Comparison of ENCODE assay signal across 11 cellular contexts in the genomic region with DNA sequence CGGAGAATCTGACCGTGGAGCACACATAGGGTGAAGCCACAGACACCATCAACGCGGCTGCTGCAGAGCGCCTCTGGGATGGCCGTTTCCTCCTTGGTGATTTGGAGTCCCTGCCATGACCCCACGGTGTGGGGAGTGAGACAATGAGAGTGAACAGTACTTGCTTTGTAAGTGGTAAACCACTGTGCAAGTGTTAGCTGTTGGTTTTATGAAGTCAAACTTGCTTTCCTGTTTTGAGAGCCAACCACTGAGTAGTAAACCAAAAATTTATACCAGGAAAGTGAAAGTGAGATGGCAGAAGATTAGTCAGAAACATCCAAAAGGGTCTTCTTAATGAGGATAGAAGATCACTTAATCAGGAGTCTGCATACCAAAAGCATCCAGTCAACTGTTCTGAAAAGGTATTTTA.
DNase-seq lines count a peak whose midpoint lies in the region; ATAC-seq and TF ChIP-seq lines count a peak whose summit lies in the region.
"Had no signal": no experiment of that assay in that cellular context is flagged by ENCODE, and none has a peak within 500 bp of the region (broad histone marks: within the 10 kb centered on the region; RNA-seq: fewer than 3 reads in every experiment).

No MANE protein-coding gene starts in this region.

- no peaks in the 10 kb centered on the region for H3K27me3 Mint-ChIP-seq in stimulated activated naive CD8-positive, alpha-beta T cell treated with anti-CD3 and anti-CD28 coated beads, Interleukin-15, amount 100 ng/mL, for 72 hours

- no peak for ATAC-seq in SK-N-SH treated with all-trans-retinoic acid at 6 μM for 48 hours
- peak; percentile 96 for ATAC-seq in stimulated activated naive CD8-positive, alpha-beta T cell treated with anti-CD3 and anti-CD28 coated beads, Interleukin-15, amount 100 ng/mL, for 72 hours
- no peak for ATAC-seq in HG03045 (IDR thresholded peaks at IDR 0.05; ENCODE audit: unreplicated experiment)
- ATAC-seq in GM19324 (IDR thresholded peaks at IDR 0.05; ENCODE audit: low FRiP score, unreplicated experiment) = no peak

- H3K27me3 ChIP-seq in effector memory CD4-positive, alpha-beta T cell (replicated peaks; ENCODE audit: control insufficient read depth, insufficient read depth, low read length, poor library complexity, severe bottlenecking) = no peaks in the 10 kb centered on the region
- H3K27me3 ChIP-seq: colonic mucosa had no signal

- H3K36me3 ChIP-seq in effector memory CD4-positive, alpha-beta T cell (ENCODE audit: control insufficient read depth, insufficient read depth, low read length) = no peaks in the 10 kb centered on the region
- H3K36me3 ChIP-seq: colonic mucosa had no signal

- peak overlapping the region; percentile 78 to 79 for H3K4me3 Mint-ChIP-seq in stimulated activated naive CD8-positive, alpha-beta T cell treated with anti-CD3 and anti-CD28 coated beads, Interleukin-15, amount 100 ng/mL, for 72 hours

- H3K27ac Mint-ChIP-seq in stimulated activated naive CD8-positive, alpha-beta T cell treated with anti-CD3 and anti-CD28 coated beads, Interleukin-15, amount 100 ng/mL, for 72 hours = peak overlapping the region; percentile 74 to 83

- DNase-seq in stimulated activated CD4-positive, alpha-beta T cell treated with anti-CD3 and anti-CD28 coated beads, Interleukin-12 subunit alpha, Interleukin-12 subunit beta, amount 100 ng/mL, for 48 hours (ENCODE audit: low read depth in 2 of 3, low spot score in 1 of 3) = peak; percentile 21 to 41 (median 26)
- no peak for DNase-seq in stimulated activated CD4-positive, alpha-beta T cell treated with anti-CD3 and anti-CD28 coated beads, Interleukin-4, amount 100 ng/mL, for 1 hour
- DNase-seq in effector memory CD4-positive, alpha-beta T cell = no peak
- peak; percentile 39 to 81 for DNase-seq in stimulated activated naive CD8-positive, alpha-beta T cell treated with anti-CD3 and anti-CD28 coated beads, Interleukin-15, amount 100 ng/mL, for 72 hours
- no peak for DNase-seq in NCI-H146 (lab: John Stamatoyannopoulos, UW)
- DNase-seq: colonic mucosa, T-helper 9 cell had no signal

- no peak overlapping the region for H3K27ac ChIP-seq in effector memory CD4-positive, alpha-beta T cell (ENCODE audit: insufficient read depth, low read length, poor library complexity, severe bottlenecking)
- H3K27ac ChIP-seq: C4-2B, colonic mucosa had no signal

- peaks cover 52% of the 10 kb centered on the region for H3K4me1 Mint-ChIP-seq in stimulated activated naive CD8-positive, alpha-beta T cell treated with anti-CD3 and anti-CD28 coated beads, Interleukin-15, amount 100 ng/mL, for 72 hours

- peak overlapping the region; percentile 1 for H3K4me3 ChIP-seq in effector memory CD4-positive, alpha-beta T cell (ENCODE audit: insufficient read depth, low read depth, low read length, poor library complexity, severe bottlenecking)
- H3K4me3 ChIP-seq: colonic mucosa had no signal

- H3K4me1 ChIP-seq in effector memory CD4-positive, alpha-beta T cell (ENCODE audit: control insufficient read depth, insufficient read depth, low read length, poor library complexity, severe bottlenecking) = peaks cover 7% of the 10 kb centered on the region

- no peaks in the 10 kb centered on the region for H3K9me3 ChIP-seq in effector memory CD4-positive, alpha-beta T cell (ENCODE audit: control insufficient read depth, low read length)
- H3K9me3 ChIP-seq: colonic mucosa had no signal

- H3K9me3 Mint-ChIP-seq in stimulated activated naive CD8-positive, alpha-beta T cell treated with anti-CD3 and anti-CD28 coated beads, Interleukin-15, amount 100 ng/mL, for 72 hours = no peaks in the 10 kb centered on the region

TF ChIP-seq in SK-N-SH treated with all-trans-retinoic acid at 6 μM for 48 hours, 23 proteins besides CTCF, POLR2A, EP300 and RAD21:
- TF ChIP-seq ESRRG (CRISPR knock-in tag; IDR thresholded peaks at IDR 0.05) (no peak), ISL1 (CRISPR knock-in tag; IDR thresholded peaks at IDR 0.05) (peak; percentile 69)

Comparison
In these comparisons a context has a peak if more than half of its experiments do, and no peak if none do; other contexts are left out.
1. DNase-seq: peak in stimulated activated CD4-positive, alpha-beta T cell treated with anti-CD3 and anti-CD28 coated beads, Interleukin-12 subunit alpha, Interleukin-12 subunit beta, amount 100 ng/mL, for 48 hours (3 of 3) and stimulated activated naive CD8-positive, alpha-beta T cell treated with anti-CD3 and anti-CD28 coated beads, Interleukin-15, amount 100 ng/mL, for 72 hours (2 of 2); none in stimulated activated CD4-positive, alpha-beta T cell treated with anti-CD3 and anti-CD28 coated beads, Interleukin-4, amount 100 ng/mL, for 1 hour (single experiment), effector memory CD4-positive, alpha-beta T cell (0 of 3) and NCI-H146 (single experiment).